Comparison of ENCODE assay signal across 7 cellular contexts in the genomic region with DNA sequence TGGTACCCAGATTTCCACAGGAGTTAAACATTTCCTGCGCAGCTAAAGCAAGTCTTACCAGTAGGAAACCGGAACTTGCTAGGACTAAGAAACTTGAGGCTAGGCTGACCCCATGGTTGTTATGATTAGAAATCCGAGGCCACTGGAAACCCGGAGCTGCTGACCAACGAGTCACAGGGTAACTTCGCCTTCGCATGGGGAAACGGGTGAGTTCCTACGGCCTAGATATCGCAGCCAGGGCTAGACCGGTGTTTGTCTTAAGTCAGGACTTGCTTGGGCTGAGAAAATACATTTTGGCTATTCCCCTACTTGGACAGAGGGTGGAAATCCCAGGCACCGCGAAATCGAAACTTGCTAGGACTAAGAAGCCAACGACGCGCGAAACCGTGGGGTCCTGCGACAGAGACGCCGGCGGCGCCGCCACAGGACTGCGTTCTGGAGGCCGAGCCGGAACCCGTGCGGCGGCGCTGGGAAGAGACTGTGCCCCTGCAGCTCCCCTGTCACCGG. TPM values are rescaled to one million over a fixed set of nuclear protein-coding genes. Genes with fewer than 3 reads are reported as not detected.
DNase-seq lines count a peak whose midpoint lies in the region; ATAC-seq and TF ChIP-seq lines count a peak whose summit lies in the region.

No MANE protein-coding gene starts in this region.

- no peaks in the 10 kb centered on the region for H3K9me3 Mint-ChIP-seq in chondrocyte (ENCODE audit: low read depth)

- intact Hi-C loops in left colon (cut with DNase I, micrococcal nuclease): loop anchor here in 1 of 2 donors (10.0 kb wide), 1 partner anchor 47 kb away; no protein-coding TSS in a partner anchor

- H3K9me3 ChIP-seq in Loucy (ENCODE audit: insufficient read depth, low read depth, low read length) (no peaks in the 10 kb centered on the region), SU-DHL-6 (ENCODE audit: insufficient read depth, low read length) (no peaks in the 10 kb centered on the region)

- peaks cover 67% of the 10 kb centered on the region for H3K4me1 Mint-ChIP-seq in chondrocyte (ENCODE audit: low read depth)

- H2AFZ ChIP-seq in Loucy (ENCODE audit: low read length): peak overlapping the region; percentile 32; the same call in 1 of the 2 replicates
- H2AFZ ChIP-seq in SU-DHL-6 (ENCODE audit: low read depth, low read length, severe bottlenecking): peak overlapping the region; percentile 77

- peak overlapping the region; percentile 96 for H3K9ac ChIP-seq in Loucy (ENCODE audit: low read depth, low read length, poor library complexity, severe bottlenecking)
- peak overlapping the region; percentile 69 for H3K9ac ChIP-seq in SU-DHL-6 (ENCODE audit: low read length)

- H3K4me3 Mint-ChIP-seq in chondrocyte (ENCODE audit: unreplicated experiment): peak overlapping the region; percentile 89

- peak overlapping the region; percentile 66 for H3K4me3 ChIP-seq in GM12865 (ENCODE audit: low read depth, low read length)
- H3K4me3 ChIP-seq in H7 (ENCODE audit: insufficient read depth, low read depth, low read length): peak overlapping the region; percentile 38
- peak overlapping the region; percentile 90 for H3K4me3 ChIP-seq in Loucy (ENCODE audit: low read length, poor library complexity, severe bottlenecking)
- H3K4me3 ChIP-seq in SU-DHL-6 (ENCODE audit: insufficient read depth, low read length, poor library complexity, severe bottlenecking): peak overlapping the region; percentile 53

- H3K27ac ChIP-seq in SU-DHL-6 (ENCODE audit: low read depth, low read length): peak overlapping the region; percentile 94

- no peaks in the 10 kb centered on the region for H3K27me3 Mint-ChIP-seq in chondrocyte (ENCODE audit: low read depth)

- DNase-seq in GM12865 (ENCODE audit: low read depth) (peak; percentile 81), H7 (no peak), chondrocyte (ENCODE audit: low spot score) (no peak), left colon (peak; percentile 54 to 71)
- peak in 2 of 3 experiments; percentile 35 to 55 for DNase-seq in stimulated activated CD4-positive, alpha-beta T cell treated with anti-CD3 and anti-CD28 coated beads, TNF-alpha, amount 100 ng/mL, for 24 hours (ENCODE audit: low read depth in 3 of 3)

- TF ChIP-seq CTCF in GM12865 (IDR thresholded peaks at IDR 0.05; ENCODE audit: insufficient read depth, low read depth, low read length, missing control alignments) (no peak), Loucy (conservative IDR thresholded peaks at IDR 0.05; ENCODE audit: low read length) (no peak), SU-DHL-6 (IDR thresholded peaks at IDR 0.05; ENCODE audit: insufficient read depth, low read length, poor library complexity, severe bottlenecking) (no peak), chondrocyte (IDR thresholded peaks at IDR 0.05) (no peak)

- peak overlapping the region; percentile 99 for H3K27ac Mint-ChIP-seq in chondrocyte (ENCODE audit: unreplicated experiment)

- H3K79me2 ChIP-seq in Loucy (ENCODE audit: insufficient read depth, low read length): peaks cover 85% of the 10 kb centered on the region
- H3K79me2 ChIP-seq in SU-DHL-6 (ENCODE audit: insufficient read depth, low read length): no peaks in the 10 kb centered on the region; the same call in 1 of the 2 replicates

- H4K20me1 ChIP-seq in Loucy (ENCODE audit: insufficient read depth, low read length, poor library complexity, severe bottlenecking): peaks cover 21% of the 10 kb centered on the region
- no peaks in the 10 kb centered on the region for H4K20me1 ChIP-seq in SU-DHL-6 (ENCODE audit: low read depth, low read length)

- H3K9me2 ChIP-seq in Loucy (replicated peaks; ENCODE audit: low read depth, low read length) (no peaks in the 10 kb centered on the region), SU-DHL-6 (replicated peaks; ENCODE audit: insufficient read depth, low read length) (no peaks in the 10 kb centered on the region)

- peaks cover 28% of the 10 kb centered on the region for H3K4me1 ChIP-seq in Loucy (ENCODE audit: insufficient read depth, low read length, poor library complexity, severe bottlenecking)

- peak overlapping the region; percentile 87 for H3K4me2 ChIP-seq in Loucy (ENCODE audit: low read depth, low read length, poor library complexity, severe bottlenecking)
- peak overlapping the region; percentile 67 for H3K4me2 ChIP-seq in SU-DHL-6 (ENCODE audit: low read depth, low read length, poor library complexity, severe bottlenecking)

- H3K27me3 ChIP-seq in H7 (ENCODE audit: control insufficient read depth, insufficient read depth, low read length) (peaks cover 86% of the 10 kb centered on the region), Loucy (ENCODE audit: insufficient read depth, low read length, poor library complexity, severe bottlenecking) (peaks cover 13% of the 10 kb centered on the region), SU-DHL-6 (ENCODE audit: low read length) (no peaks in the 10 kb centered on the region)

- peak; percentile 47 for ATAC-seq in left colon

- H3F3A ChIP-seq in Loucy (ENCODE audit: low read depth) (peaks cover 23% of the 10 kb centered on the region), SU-DHL-6 (ENCODE audit: insufficient read depth) (peaks cover 27% of the 10 kb centered on the region)

- H3K36me3 Mint-ChIP-seq in chondrocyte (ENCODE audit: low read depth): no peaks in the 10 kb centered on the region

- no peaks in the 10 kb centered on the region for H3K36me3 ChIP-seq in H7 (replicated peaks; ENCODE audit: control insufficient read depth, insufficient read depth, low read length)
- H3K36me3 ChIP-seq in Loucy (ENCODE audit: insufficient read depth, low read length): no peaks in the 10 kb centered on the region
- H3K36me3 ChIP-seq in SU-DHL-6 (ENCODE audit: low read length): no peaks in the 10 kb centered on the region

RNA-seq across cellular contexts. Expression of a gene that starts 1.6 kb away (rescaled TPM):
- 0.63 and 0.83 TPM in 2 replicates for total RNA-seq in H7 (2014; rRNA removed; shearing (Covaris generic))
- total RNA-seq in chondrocyte: 1.2 to 3.5 TPM (median 1.7 TPM) in 3 replicates
- 1 to 10 TPM; 1.0 to 1.3 TPM for total RNA-seq in left colon

Comparison
In these comparisons a context has a peak if more than half of its experiments do, and no peak if none do; other contexts are left out.
1. DNase-seq: peak in GM12865 (single experiment), left colon (2 of 2) and stimulated activated CD4-positive, alpha-beta T cell treated with anti-CD3 and anti-CD28 coated beads, TNF-alpha, amount 100 ng/mL, for 24 hours (2 of 3); none in H7 (single experiment) and chondrocyte (single experiment).
2. H3K4me3 ChIP-seq: peak in every context shown above with its lines; median percentile 90 in Loucy; 66 in GM12865; 53 in SU-DHL-6; 38 in H7.